In genomic region chr1:52334906-52335528, GRCh38 we compare ENCODE assay signal across 21 cellular contexts.
"Had no signal": no experiment of that assay in that cellular context is flagged by ENCODE, and none has a peak within 500 bp of the region (broad histone marks: within the 10 kb centered on the region; RNA-seq: fewer than 3 reads in every experiment).

No MANE protein-coding gene starts in this region.

- H3K9me3 ChIP-seq: breast epithelium, SJSA1 had no signal

- H3K27ac ChIP-seq: breast epithelium, SJSA1 had no signal

- H3K36me3 ChIP-seq: breast epithelium had no signal

- H3K27me3 ChIP-seq: breast epithelium, SJSA1 had no signal

- DNase-seq: activated CD4-positive, alpha-beta T cell treated with anti-CD3 and anti-CD28 coated beads for 4 hours; activated CD8-positive, alpha-beta memory T cell treated with anti-CD3 and anti-CD28 coated beads, Interleukin-2, amount 50 U/mL, for 4 hours; activated CD8-positive, alpha-beta T cell treated with anti-CD3 and anti-CD28 coated beads for 36 hours; activated gamma-delta T cell treated with Interleukin-2 at 50 U/mL for 16 hours; activated naive CD4-positive, alpha-beta T cell treated with anti-CD3 and anti-CD28 coated beads, Interleukin-2, amount 10 ng/mL, durations not matched to agents 7 days and 5 days; activated naive CD8-positive, alpha-beta T cell treated with anti-CD3 and anti-CD28 coated beads for 36 hours; activated T-cell treated with anti-CD3 and anti-CD28 coated beads, Interleukin-2, amount 50 U/mL, for 72 hours; anterior cingulate cortex; caudate nucleus; MV-4-11; NCI-H1092 treated with DMSO at 0.1 percent for 48 hours; NCI-H1417 treated with DMSO at 0.1 percent for 48 hours; NCI-H1694 treated with DMSO at 0.1 percent for 48 hours; NCI-H2029 treated with DMSO at 0.1 percent for 48 hours; NCI-H446; NCI-H526; NK-92 treated with Interleukin-12 subunit alpha and Interleukin-12 subunit beta, amount 100 ng/mL, for 24 hours; OCI-M1; SHP77 had no signal

- H3K4me3 ChIP-seq: breast epithelium, SJSA1 had no signal

- H3K4me1 ChIP-seq: breast epithelium, SJSA1 had no signal
